In genomic region chr18:58309099-58309498, GRCh38 we compare ENCODE assay signal across 18 cellular contexts.
DNase-seq lines count a peak whose midpoint lies in the region; ATAC-seq, FAIRE-seq and TF ChIP-seq lines count a peak whose summit lies in the region.
"Had no signal": no experiment of that assay in that cellular context is flagged by ENCODE, and none has a peak within 500 bp of the region (broad histone marks: within the 10 kb centered on the region; RNA-seq: fewer than 3 reads in every experiment).

No MANE protein-coding gene starts in this region.

- H3K4me3 ChIP-seq in astrocyte (ENCODE audit: insufficient read depth, low read depth, low read length) = no peak overlapping the region
- H3K4me3 ChIP-seq: cardiac muscle cell, dorsolateral prefrontal cortex, suprapubic skin had no signal

- TF ChIP-seq CTCF in Calu3 (IDR thresholded peaks at IDR 0.05; ENCODE audit: unreplicated experiment) (no peak), astrocyte (IDR thresholded peaks at IDR 0.05; ENCODE audit: insufficient read depth, low read depth, low read length) (no peak), mesothelial cell of epicardium (IDR thresholded peaks at IDR 0.05; ENCODE audit: unreplicated experiment) (no peak)

- ATAC-seq in stimulated activated effector memory CD8-positive, alpha-beta T cell treated with anti-CD3 and anti-CD28 coated beads, Interleukin-12 subunit alpha, Interleukin-12 subunit beta, amount 100 ng/mL, for 72 hours = peak; percentile 38
- ATAC-seq: activated T-helper 17 cell treated with anti-CD3 and anti-CD28 coated beads, Interleukin-2, amount 50 U/mL, for 72 hours had no signal

- H3K4me1 Mint-ChIP-seq in Calu3 (ENCODE audit: low read depth, unreplicated experiment) (peaks cover 52% of the 10 kb centered on the region), astrocyte (ENCODE audit: low read depth, unreplicated experiment) (peaks cover 10% of the 10 kb centered on the region), mesothelial cell of epicardium (peaks cover 4% of the 10 kb centered on the region)
- H3K4me1 Mint-ChIP-seq in stimulated activated effector memory CD8-positive, alpha-beta T cell treated with anti-CD3 and anti-CD28 coated beads, Interleukin-12 subunit alpha, Interleukin-12 subunit beta, amount 100 ng/mL, for 72 hours = peaks cover 28% of the 10 kb centered on the region

- CTCF ChIA-PET in Calu3 (lab: Charles Lee) = no interaction called here

- H3K27ac Mint-ChIP-seq in Calu3 (ENCODE audit: unreplicated experiment) (peak overlapping the region; percentile 56), astrocyte (ENCODE audit: unreplicated experiment) (peak overlapping the region; percentile 58), mesothelial cell of epicardium (peak overlapping the region; percentile 24)
- no peak overlapping the region for H3K27ac Mint-ChIP-seq in stimulated activated effector memory CD8-positive, alpha-beta T cell treated with anti-CD3 and anti-CD28 coated beads, Interleukin-12 subunit alpha, Interleukin-12 subunit beta, amount 100 ng/mL, for 72 hours
- H3K27ac Mint-ChIP-seq: activated T-helper 17 cell treated with anti-CD3 and anti-CD28 coated beads, Interleukin-2, amount 50 U/mL, for 72 hours had no signal

- H3K4me1 ChIP-seq in astrocyte (ENCODE audit: insufficient read depth, low read length) = peaks cover 7% of the 10 kb centered on the region

- H2AFZ ChIP-seq in astrocyte (ENCODE audit: low read depth, low read length) = no peak overlapping the region

- no peak overlapping the region for H3K27ac ChIP-seq in astrocyte (ENCODE audit: low read depth, low read length)
- H3K27ac ChIP-seq: HL-60 had no signal

- H4K20me1 ChIP-seq in astrocyte (ENCODE audit: insufficient read depth, low read length) = peaks cover 79% of the 10 kb centered on the region

- H3K9me3 Mint-ChIP-seq in Calu3 (ENCODE audit: low read depth, unreplicated experiment) = peaks cover 2% of the 10 kb centered on the region
- peaks cover 7% of the 10 kb centered on the region for H3K9me3 Mint-ChIP-seq in astrocyte (ENCODE audit: unreplicated experiment)
- H3K9me3 Mint-ChIP-seq in mesothelial cell of epicardium = peaks cover 7% of the 10 kb centered on the region
- peaks cover 3% of the 10 kb centered on the region for H3K9me3 Mint-ChIP-seq in stimulated activated effector memory CD8-positive, alpha-beta T cell treated with anti-CD3 and anti-CD28 coated beads, Interleukin-12 subunit alpha, Interleukin-12 subunit beta, amount 100 ng/mL, for 72 hours

- FAIRE-seq in astrocyte (lab: Jason Lieb, UNC) = no peak
- FAIRE-seq: RCC 7860 had no signal

- no peaks in the 10 kb centered on the region for H3K27me3 ChIP-seq in astrocyte (ENCODE audit: insufficient read depth, low read length)
- H3K27me3 ChIP-seq: cardiac muscle cell, dorsolateral prefrontal cortex, suprapubic skin had no signal

- peaks cover 57% of the 10 kb centered on the region for H3K79me2 ChIP-seq in astrocyte (ENCODE audit: insufficient read depth, low read length)

- H3K36me3 Mint-ChIP-seq in Calu3 (ENCODE audit: insufficient read depth, unreplicated experiment) = peaks cover 33% of the 10 kb centered on the region
- H3K36me3 Mint-ChIP-seq in astrocyte (ENCODE audit: low read depth, unreplicated experiment) = peaks cover 4% of the 10 kb centered on the region
- peaks cover 8% of the 10 kb centered on the region for H3K36me3 Mint-ChIP-seq in mesothelial cell of epicardium
- no peaks in the 10 kb centered on the region for H3K36me3 Mint-ChIP-seq in stimulated activated effector memory CD8-positive, alpha-beta T cell treated with anti-CD3 and anti-CD28 coated beads, Interleukin-12 subunit alpha, Interleukin-12 subunit beta, amount 100 ng/mL, for 72 hours

- intact Hi-C loops in Calu3 (cut with micrococcal nuclease; ENCODE audit: unreplicated experiment) = no loop called here

- BruUV-seq in Calu3 (replicated peaks; lab: Mats Ljungman, UMichigan) = no TSS peak

- H3K27me3 Mint-ChIP-seq in Calu3 (ENCODE audit: unreplicated experiment) = no peaks in the 10 kb centered on the region
- H3K27me3 Mint-ChIP-seq in astrocyte (ENCODE audit: low read depth, unreplicated experiment) = no peaks in the 10 kb centered on the region
- no peaks in the 10 kb centered on the region for H3K27me3 Mint-ChIP-seq in mesothelial cell of epicardium (ENCODE audit: low read depth)
- H3K27me3 Mint-ChIP-seq: activated T-helper 17 cell treated with anti-CD3 and anti-CD28 coated beads, Interleukin-2, amount 50 U/mL, for 72 hours had no signal

- H3K9me3 ChIP-seq in astrocyte (ENCODE audit: insufficient read depth, low read depth, low read length) = peaks cover 5% of the 10 kb centered on the region
- H3K9me3 ChIP-seq: suprapubic skin had no signal

- no peak for DNase-seq in Calu3
- DNase-seq in astrocyte (ENCODE audit: low read depth) = no peak
- no peak for DNase-seq in mesothelial cell of epicardium (ENCODE audit: low spot score in 2 of 2, unreplicated experiment in 2 of 2)
- DNase-seq in stimulated activated effector memory CD8-positive, alpha-beta T cell treated with anti-CD3 and anti-CD28 coated beads, Interleukin-12 subunit alpha, Interleukin-12 subunit beta, amount 100 ng/mL, for 72 hours (ENCODE audit: low spot score in 2 of 2) = no peak
- no peak for DNase-seq in activated T-cell treated with anti-CD3 and anti-CD28 coated beads for 4 hours
- DNase-seq in NCI-H1436 treated with DMSO at 0.1 percent for 48 hours (lab: John Stamatoyannopoulos, UW) = no peak
- DNase-seq in stimulated activated CD4-positive, alpha-beta T cell treated with anti-CD3 and anti-CD28 coated beads, Interleukin-1b, Interleukin-23, amount 100 ng/mL, for 48 hours = no peak
- DNase-seq in GM03348 (ENCODE audit: low spot score) = no peak
- DNase-seq: activated CD4-positive, alpha-beta T cell treated with anti-CD3 and anti-CD28 coated beads for 1 hour; DND-41; NCI-H187 treated with DMSO at 0.1 percent for 48 hours; NCI-H226 had no signal

- H3K4me2 ChIP-seq in astrocyte (ENCODE audit: low read length) = no peak overlapping the region

- no peak overlapping the region for H3K9ac ChIP-seq in astrocyte (ENCODE audit: low read length)

- no peaks in the 10 kb centered on the region for H3K36me3 ChIP-seq in astrocyte (ENCODE audit: insufficient read depth, low read length)
- H3K36me3 ChIP-seq: cardiac muscle cell, suprapubic skin had no signal

- H3K4me3 Mint-ChIP-seq in Calu3 (ENCODE audit: low read depth, unreplicated experiment) (no peak overlapping the region), astrocyte (ENCODE audit: unreplicated experiment) (no peak overlapping the region), mesothelial cell of epicardium (no peak overlapping the region)
- no peak overlapping the region for H3K4me3 Mint-ChIP-seq in stimulated activated effector memory CD8-positive, alpha-beta T cell treated with anti-CD3 and anti-CD28 coated beads, Interleukin-12 subunit alpha, Interleukin-12 subunit beta, amount 100 ng/mL, for 72 hours
- H3K4me3 Mint-ChIP-seq: activated T-helper 17 cell treated with anti-CD3 and anti-CD28 coated beads, Interleukin-2, amount 50 U/mL, for 72 hours had no signal
